ENCODE assay signal across 12 cellular contexts in the genomic region with DNA sequence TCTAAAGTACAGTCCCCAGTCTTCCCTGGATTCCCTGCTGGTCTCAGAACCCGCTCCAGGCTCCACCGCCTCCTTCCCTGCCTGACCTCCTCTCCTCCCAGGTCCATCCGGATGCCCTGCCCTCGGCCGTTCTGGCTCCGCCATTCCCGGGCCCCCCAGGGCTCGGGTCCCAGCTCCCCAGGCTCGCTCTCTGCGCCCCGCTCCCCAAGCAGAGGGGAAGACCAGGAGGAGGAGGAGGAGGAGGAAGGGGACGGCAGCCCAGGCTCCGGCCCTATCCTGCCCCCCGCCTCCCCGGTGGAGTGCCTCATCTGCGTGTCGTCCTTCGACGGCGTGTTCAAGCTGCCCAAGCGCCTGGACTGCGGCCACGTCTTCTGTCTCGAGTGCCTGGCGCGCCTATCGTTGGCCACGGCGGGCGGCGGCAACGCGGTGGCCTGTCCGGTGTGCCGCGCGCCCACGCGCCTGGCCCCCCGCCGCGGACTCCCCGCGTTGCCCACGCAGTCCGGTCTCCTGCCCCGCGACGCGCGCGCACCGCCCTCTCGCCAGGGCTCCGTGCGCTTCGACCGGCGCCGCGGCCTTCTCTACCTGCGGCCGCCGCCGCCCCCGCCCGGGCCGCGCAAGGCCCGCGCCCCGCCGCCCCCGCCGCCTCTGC. TPM values are rescaled to one million over a fixed set of nuclear protein-coding genes. Genes with fewer than 3 reads are reported as not detected.
A peak's percentile ranks its signal among the peaks of the same experiment; 100 is the strongest.
DNase-seq lines count a peak whose midpoint lies in the region; ATAC-seq, FAIRE-seq and TF ChIP-seq lines count a peak whose summit lies in the region.
"Had no signal": no experiment of that assay in that cellular context is flagged by ENCODE, and none has a peak within 500 bp of the region (broad histone marks: within the 10 kb centered on the region; RNA-seq: fewer than 3 reads in every experiment).

No MANE protein-coding gene starts in this region.

- TF ChIP-seq POLR2A in heart left ventricle (IDR thresholded peaks at IDR 0.05) (no peak), H54 (IDR thresholded peaks at IDR 0.05; ENCODE audit: low read depth, low read length) (no peak)

- H3K27me3 Mint-ChIP-seq in activated naive CD8-positive, alpha-beta T cell treated with anti-CD3 and anti-CD28 coated beads for 36 hours: peaks cover 23% of the 10 kb centered on the region
- H3K27me3 Mint-ChIP-seq in CD14-positive monocyte (ENCODE audit: low read depth in 3 of 3): peaks cover 30 to 44% (median 43%) of the 10 kb centered on the region in 3 donors

- H3K4me1 Mint-ChIP-seq in activated naive CD8-positive, alpha-beta T cell treated with anti-CD3 and anti-CD28 coated beads for 36 hours: peaks cover 21% of the 10 kb centered on the region
- peaks cover 17% of the 10 kb centered on the region for H3K4me1 Mint-ChIP-seq in CD14-positive monocyte

- DNase-seq in left cardiac atrium (no peak), heart left ventricle (no peak), iPS-NIHi11 (ENCODE audit: low spot score) (peak; percentile 35), CD14-positive monocyte (ENCODE audit: low spot score) (no peak), H54 (ENCODE audit: insufficient read length, low spot score) (no peak), left colon (no peak)
- no peak for DNase-seq in activated naive CD8-positive, alpha-beta T cell treated with anti-CD3 and anti-CD28 coated beads for 36 hours
- DNase-seq: NCI-H1092 treated with DMSO at 0.1 percent for 48 hours had no signal

- peaks cover 24% of the 10 kb centered on the region for H3K36me3 Mint-ChIP-seq in activated naive CD8-positive, alpha-beta T cell treated with anti-CD3 and anti-CD28 coated beads for 36 hours
- H3K36me3 Mint-ChIP-seq in CD14-positive monocyte: peaks cover 38% of the 10 kb centered on the region in 2 donors

- H3K27ac Mint-ChIP-seq in activated naive CD8-positive, alpha-beta T cell treated with anti-CD3 and anti-CD28 coated beads for 36 hours: peak overlapping the region; percentile 7
- no peak overlapping the region for H3K27ac Mint-ChIP-seq in CD14-positive monocyte

- H3K9me3 ChIP-seq in heart left ventricle (no peaks in the 10 kb centered on the region), thymus (ENCODE audit: control insufficient read depth) (no peaks in the 10 kb centered on the region)
- H3K9me3 ChIP-seq: ascending aorta had no signal

- 2 to 4% (median 3%) methylated on average over 22 to 75 of the region's 75 CpGs for WGBS in heart left ventricle, 4 donors
- 11% methylated on average over 75 of the region's 75 CpGs for WGBS in thymus

- H3K9me3 Mint-ChIP-seq in activated naive CD8-positive, alpha-beta T cell treated with anti-CD3 and anti-CD28 coated beads for 36 hours: no peaks in the 10 kb centered on the region
- peaks cover 0 to 11% (median 0%) of the 10 kb centered on the region in 7 donors for H3K9me3 Mint-ChIP-seq in CD14-positive monocyte

- intact Hi-C loops in left cardiac atrium (cut with DNase I): no loop called here
- intact Hi-C loops in heart left ventricle (cut with DNase I): no loop called here
- intact Hi-C loops in CD14-positive monocyte (cut with micrococcal nuclease): no loop called here
- intact Hi-C loops in left colon (cut with DNase I, micrococcal nuclease): no loop called here

- H3K4me3 Mint-ChIP-seq in activated naive CD8-positive, alpha-beta T cell treated with anti-CD3 and anti-CD28 coated beads for 36 hours: peak overlapping the region; percentile 36
- H3K4me3 Mint-ChIP-seq in CD14-positive monocyte: peak overlapping the region in 1 of 2 donors; percentile 36

- peaks cover 0 to 43% (median 34%) of the 10 kb centered on the region in 9 donors for H3K36me3 ChIP-seq in heart left ventricle
- peaks cover 34% of the 10 kb centered on the region for H3K36me3 ChIP-seq in thymus (ENCODE audit: control insufficient read depth, insufficient read depth)

- peaks cover 5 to 25% (median 16%) of the 10 kb centered on the region in 9 donors for H3K27me3 ChIP-seq in heart left ventricle
- peaks cover 27% of the 10 kb centered on the region for H3K27me3 ChIP-seq in thymus (ENCODE audit: control insufficient read depth, insufficient read depth)
- H3K27me3 ChIP-seq: ascending aorta had no signal

- H3K4me1 ChIP-seq in heart left ventricle: peaks cover 3 to 23% (median 8%) of the 10 kb centered on the region in 12 donors
- peaks cover 7% of the 10 kb centered on the region for H3K4me1 ChIP-seq in thymus (ENCODE audit: control insufficient read depth, insufficient read depth, low read length)

- ATAC-seq in left cardiac atrium: peak; percentile 1 to 3
- no peak for ATAC-seq in heart left ventricle
- no peak for ATAC-seq in left colon

- no peak overlapping the region for H3K27ac ChIP-seq in heart left ventricle
- no peak overlapping the region for H3K27ac ChIP-seq in thymus (ENCODE audit: low read depth)
- H3K27ac ChIP-seq: ascending aorta, HL-60 had no signal

- no peak for TF ChIP-seq CTCF in heart left ventricle (IDR thresholded peaks at IDR 0.05)
- TF ChIP-seq CTCF in CD14-positive monocyte (IDR thresholded peaks at IDR 0.05): no peak

- H3K4me3 ChIP-seq in heart left ventricle (peak overlapping the region in 5 of 12 donors; percentile 12 to 40 (median 25)), thymus (ENCODE audit: low read length) (peak overlapping the region; percentile 16)
- H3K4me3 ChIP-seq: ascending aorta had no signal

- no peak for FAIRE-seq in H54 (lab: Jason Lieb, UNC)

RNA-seq across cellular contexts. Expression of a gene that starts 0.6 kb away (rescaled TPM):
- total RNA-seq in left cardiac atrium: not detected
- total RNA-seq in heart left ventricle: not detected
- polyA plus RNA-seq in heart left ventricle: not detected
- total RNA-seq in activated naive CD8-positive, alpha-beta T cell treated with anti-CD3 and anti-CD28 coated beads for 36 hours: 1 to 10 TPM in 1 of 2 experiments, under 1 TPM in 1; 0.82 to 1.6 TPM
- not detected for polyA plus RNA-seq in thymus
- not detected for polyA plus RNA-seq in CD14-positive monocyte
- total RNA-seq in left colon: not detected
- total RNA-seq: ascending aorta, renal cortical epithelial cell had no signal

RNA-seq across cellular contexts. Expression of a gene that starts 9.0 kb away (rescaled TPM):
- total RNA-seq in left cardiac atrium: 100 to 1,000 TPM; 572 to 598 TPM
- total RNA-seq in heart left ventricle: 100 to 1,000 TPM; 346 to 753 (median 485) TPM
- 1,000 to 10,000 TPM in 1 of 2 donors, 100 to 1,000 TPM in 1; 417 to 1,718 TPM for polyA plus RNA-seq in heart left ventricle
- 1,000 to 10,000 TPM; 1,717 to 1,777 TPM for total RNA-seq in activated naive CD8-positive, alpha-beta T cell treated with anti-CD3 and anti-CD28 coated beads for 36 hours
- polyA plus RNA-seq in thymus: 942 TPM
- 100 to 1,000 TPM; 485 to 580 TPM for polyA plus RNA-seq in CD14-positive monocyte
- 100 to 1,000 TPM; 600 to 683 TPM for total RNA-seq in left colon

RNA-seq across cellular contexts. Expression of a gene that starts 12.3 kb away (rescaled TPM):
- total RNA-seq in left cardiac atrium: 10 to 100 TPM; 13.2 to 25.0 TPM
- total RNA-seq in heart left ventricle: 10 to 100 TPM; 12.7 to 21.6 (median 16.9) TPM
- polyA plus RNA-seq in heart left ventricle: 10 to 100 TPM in 1 of 2 donors, 1 to 10 TPM in 1; 6.1 to 31.4 TPM
- total RNA-seq in activated naive CD8-positive, alpha-beta T cell treated with anti-CD3 and anti-CD28 coated beads for 36 hours: 10 to 100 TPM; 15.1 to 17.2 TPM
- 5.2 TPM for polyA plus RNA-seq in thymus
- polyA plus RNA-seq in CD14-positive monocyte: 1 to 10 TPM; 1.2 to 3.1 TPM
- total RNA-seq in left colon: 1 to 10 TPM; 7.8 to 7.9 TPM

RNA-seq across cellular contexts. Expression of a gene that starts 15.3 kb away (rescaled TPM):
- total RNA-seq in left cardiac atrium (under 1 TPM; 0.44 to 0.53 TPM), heart left ventricle (under 1 TPM in 7 of 9 donors, not detected in 2; 0.17 to 0.75 (median 0.63) TPM), left colon (1 to 10 TPM; 2.4 to 2.5 TPM)
- polyA plus RNA-seq in heart left ventricle (under 1 TPM; 0.24 to 0.57 TPM), thymus (2.9 TPM), CD14-positive monocyte (under 1 TPM; 0.13 to 0.72 TPM)
- 1 to 10 TPM; 2.0 to 2.1 TPM for total RNA-seq in activated naive CD8-positive, alpha-beta T cell treated with anti-CD3 and anti-CD28 coated beads for 36 hours
- total RNA-seq: ascending aorta had no signal

RNA-seq across cellular contexts. Expression of a gene that starts 33.6 kb away (rescaled TPM):
- total RNA-seq in left cardiac atrium (under 1 TPM; 0.37 to 0.41 TPM), heart left ventricle (1 to 10 TPM in 1 of 9 donors, under 1 TPM in 8; 0.18 to 1.1 (median 0.46) TPM), left colon (1 to 10 TPM in 1 of 2 donors, under 1 TPM in 1; 0.73 to 1.6 TPM)
- polyA plus RNA-seq in heart left ventricle (under 1 TPM; 0.08 to 0.28 TPM), thymus (1.3 TPM), CD14-positive monocyte (under 1 TPM; 0.28 to 0.41 TPM)
- total RNA-seq in activated naive CD8-positive, alpha-beta T cell treated with anti-CD3 and anti-CD28 coated beads for 36 hours: 1 to 10 TPM; 1.5 to 1.7 TPM
- total RNA-seq: ascending aorta had no signal

Comparison
In these comparisons a context has a peak if more than half of its experiments do, and no peak if none do; other contexts are left out.
1. ATAC-seq: peak in left cardiac atrium (2 of 2); none in heart left ventricle (0 of 4) and left colon (single experiment).